ENCODE assay signal across 8 cellular contexts in the genomic region with DNA sequence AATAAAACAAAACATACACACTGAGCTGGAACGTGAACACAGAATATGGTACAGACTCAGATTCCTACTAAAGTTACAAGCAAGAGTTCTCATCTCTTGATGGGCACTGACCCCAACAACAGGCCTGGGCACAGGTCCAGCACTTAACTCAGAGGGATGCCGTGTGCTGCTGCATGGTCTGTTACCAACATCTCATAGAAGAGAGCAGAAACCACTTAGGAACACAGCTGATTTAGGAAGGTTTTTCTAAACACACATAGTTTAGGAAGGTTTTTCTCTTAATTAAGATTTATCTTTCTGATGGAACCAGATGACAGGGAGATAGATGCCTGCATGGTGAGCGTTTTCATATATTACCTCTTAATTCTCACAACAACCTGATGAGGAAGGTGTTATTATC. TPM values are rescaled to one million over a fixed set of nuclear protein-coding genes. Genes with fewer than 3 reads are reported as not detected.
DNase-seq lines count a peak whose midpoint lies in the region; ATAC-seq and TF ChIP-seq lines count a peak whose summit lies in the region.

No MANE protein-coding gene starts in this region.

- no peak for TF ChIP-seq CTCF in endodermal cell (conservative IDR thresholded peaks at IDR 0.05)
- TF ChIP-seq CTCF in parathyroid adenoma (IDR thresholded peaks at IDR 0.05) = no peak
- TF ChIP-seq CTCF in vagina (IDR thresholded peaks at IDR 0.05) = no peak

- H2AFZ ChIP-seq in parathyroid adenoma = no peak overlapping the region

- H3K9ac ChIP-seq in endodermal cell (ENCODE audit: extremely low read depth, low read length, poor library complexity, severe bottlenecking) (no peak overlapping the region), parathyroid adenoma (no peak overlapping the region)

- peak overlapping the region; percentile 86 for H3K4me3 ChIP-seq in endodermal cell (ENCODE audit: low read length)
- H3K4me3 ChIP-seq in parathyroid adenoma (ENCODE audit: low read depth, low read length) = peak overlapping the region; percentile 64
- H3K4me3 ChIP-seq in vagina = peak overlapping the region in 1 of 2 donors; percentile 88

- peaks cover 46% of the 10 kb centered on the region for H3K4me1 Mint-ChIP-seq in stimulated activated naive CD8-positive, alpha-beta T cell treated with anti-CD3 and anti-CD28 coated beads, Interleukin-15, Interleukin-2, amounts not matched to agents 100 ng/mL and 50 ng/mL, for 24 hours (ENCODE audit: low read depth)
- peaks cover 10% of the 10 kb centered on the region for H3K4me1 Mint-ChIP-seq in endodermal cell

- 74% methylated on average over 3 of the region's 3 CpGs; no CpG with 5 or more reads in 1 of the 2 experiments for WGBS in endodermal cell (ENCODE audit: insufficient coverage in 1 of 2, insufficient read length in 1 of 2), 2 experiments

- DNase-seq in stimulated activated naive CD8-positive, alpha-beta T cell treated with anti-CD3 and anti-CD28 coated beads, Interleukin-15, Interleukin-2, amounts not matched to agents 100 U/mL and 50 U/mL, for 24 hours = no peak
- peak; percentile 75 for DNase-seq in RKO (ENCODE audit: low spot score)
- no peak for DNase-seq in endodermal cell
- no peak for DNase-seq in vagina (ENCODE audit: extremely low spot score in 2 of 2)
- no peak for DNase-seq in cerebellar cortex (ENCODE audit: low spot score)

- H3K27me3 Mint-ChIP-seq in stimulated activated naive CD8-positive, alpha-beta T cell treated with anti-CD3 and anti-CD28 coated beads, Interleukin-15, Interleukin-2, amounts not matched to agents 100 ng/mL and 50 ng/mL, for 24 hours = no peaks in the 10 kb centered on the region
- H3K27me3 Mint-ChIP-seq in endodermal cell (ENCODE audit: insufficient read depth) = peaks cover 11% of the 10 kb centered on the region

- TF ChIP-seq POLR2A in vagina (IDR thresholded peaks at IDR 0.05) = no peak

- peak overlapping the region; percentile 57 for H3K27ac Mint-ChIP-seq in stimulated activated naive CD8-positive, alpha-beta T cell treated with anti-CD3 and anti-CD28 coated beads, Interleukin-15, Interleukin-2, amounts not matched to agents 100 ng/mL and 50 ng/mL, for 24 hours
- no peak overlapping the region for H3K27ac Mint-ChIP-seq in endodermal cell

- H3K4me3 Mint-ChIP-seq in stimulated activated naive CD8-positive, alpha-beta T cell treated with anti-CD3 and anti-CD28 coated beads, Interleukin-15, Interleukin-2, amounts not matched to agents 100 ng/mL and 50 ng/mL, for 24 hours = peak overlapping the region; percentile 87
- H3K4me3 Mint-ChIP-seq in endodermal cell = peak overlapping the region; percentile 79

- no peaks in the 10 kb centered on the region for H3K27me3 ChIP-seq in endodermal cell (ENCODE audit: control insufficient read depth, insufficient read depth, low read length, poor library complexity, severe bottlenecking)
- no peaks in the 10 kb centered on the region for H3K27me3 ChIP-seq in parathyroid adenoma (ENCODE audit: control insufficient read depth, insufficient read depth, low read length)
- H3K27me3 ChIP-seq in vagina = no peaks in the 10 kb centered on the region

- peak overlapping the region; percentile 34 for H3K4me2 ChIP-seq in parathyroid adenoma (ENCODE audit: low read length)

- H3K9me3 Mint-ChIP-seq in stimulated activated naive CD8-positive, alpha-beta T cell treated with anti-CD3 and anti-CD28 coated beads, Interleukin-15, Interleukin-2, amounts not matched to agents 100 ng/mL and 50 ng/mL, for 24 hours = no peaks in the 10 kb centered on the region
- peaks cover 18% of the 10 kb centered on the region for H3K9me3 Mint-ChIP-seq in endodermal cell

- H3K27ac ChIP-seq in endodermal cell (ENCODE audit: low read depth, low read length) = no peak overlapping the region
- no peak overlapping the region for H3K27ac ChIP-seq in parathyroid adenoma
- no peak overlapping the region for H3K27ac ChIP-seq in vagina

- no peaks in the 10 kb centered on the region for H3K4me1 ChIP-seq in endodermal cell (ENCODE audit: control insufficient read depth, insufficient read depth, low read length)
- H3K4me1 ChIP-seq in parathyroid adenoma = peaks cover 5% of the 10 kb centered on the region
- peaks cover 20% of the 10 kb centered on the region for H3K4me1 ChIP-seq in vagina

- H3K9me3 ChIP-seq in endodermal cell (ENCODE audit: control insufficient read depth, low read length) (no peaks in the 10 kb centered on the region), parathyroid adenoma (ENCODE audit: control insufficient read depth, low read length) (no peaks in the 10 kb centered on the region), vagina (no peaks in the 10 kb centered on the region)

- no peak for ATAC-seq in stimulated activated naive CD8-positive, alpha-beta T cell treated with anti-CD3 and anti-CD28 coated beads, Interleukin-15, Interleukin-2, amounts not matched to agents 100 U/mL and 50 U/mL, for 24 hours
- ATAC-seq in GM19397 (IDR thresholded peaks at IDR 0.05; ENCODE audit: unreplicated experiment) = no peak

- intact Hi-C loops in vagina (cut with DNase I) = no loop called here

- H3K36me3 Mint-ChIP-seq in stimulated activated naive CD8-positive, alpha-beta T cell treated with anti-CD3 and anti-CD28 coated beads, Interleukin-15, Interleukin-2, amounts not matched to agents 100 ng/mL and 50 ng/mL, for 24 hours (ENCODE audit: low read depth) = peaks cover 1% of the 10 kb centered on the region
- H3K36me3 Mint-ChIP-seq in endodermal cell (ENCODE audit: low read depth) = no peaks in the 10 kb centered on the region

- no peaks in the 10 kb centered on the region for H3K79me2 ChIP-seq in parathyroid adenoma

- H3K36me3 ChIP-seq in endodermal cell (ENCODE audit: control insufficient read depth, insufficient read depth, low read length) (no peaks in the 10 kb centered on the region), parathyroid adenoma (ENCODE audit: control insufficient read depth, insufficient read depth, low read length) (no peaks in the 10 kb centered on the region), vagina (no peaks in the 10 kb centered on the region)

RNA-seq across cellular contexts. Expression of gene GCLM, which starts 1.5 kb away (rescaled TPM):
- total RNA-seq in endodermal cell = 10 to 100 TPM; 14.0 to 19.4 TPM
- 7.6 TPM for polyA plus RNA-seq in endodermal cell (2013, experiment 1 of 2)
- 8.3 TPM for polyA plus RNA-seq in endodermal cell (2013, experiment 2 of 2)
- total RNA-seq in vagina = 8.1 TPM

RNA-seq across cellular contexts. Expression of gene DNTTIP2, which starts 28.7 kb away (rescaled TPM):
- total RNA-seq in endodermal cell (10 to 100 TPM; 56.2 to 74.7 TPM), vagina (23.6 TPM)
- 52.6 TPM for polyA plus RNA-seq in endodermal cell (2013, experiment 1 of 2)
- polyA plus RNA-seq in endodermal cell (2013, experiment 2 of 2) = 58.7 TPM
